In genomic region chr3:157438371-157438735, GRCh38 we compare ENCODE assay signal across 9 cellular contexts. TPM values are rescaled to one million over a fixed set of nuclear protein-coding genes. Genes with fewer than 3 reads are reported as not detected.
DNase-seq lines count a peak whose midpoint lies in the region; ATAC-seq and TF ChIP-seq lines count a peak whose summit lies in the region.
"Had no signal": no experiment of that assay in that cellular context is flagged by ENCODE, and none has a peak within 500 bp of the region (broad histone marks: within the 10 kb centered on the region; RNA-seq: fewer than 3 reads in every experiment).

No MANE protein-coding gene starts in this region.

- H3K4me3 ChIP-seq in A673 (ENCODE audit: low read depth, low read length, poor library complexity, severe bottlenecking) (peak overlapping the region; percentile 61), HUES48 (ENCODE audit: low read depth, low read length) (peak overlapping the region; percentile 78), brain microvascular endothelial cell (ENCODE audit: low read depth, low read length) (peak overlapping the region; percentile 71), lower lobe of right lung (peak overlapping the region; percentile 57)

- DNase-seq in A673 (ENCODE audit: low spot score) (no peak), brain microvascular endothelial cell (no peak), lower lobe of right lung (no peak), RPMI8226 (no peak), SHP77 treated with DMSO at 0.1 percent for 48 hours (lab: John Stamatoyannopoulos, UW) (no peak)
- DNase-seq in activated T-cell treated with anti-CD3 and anti-CD28 coated beads, Interleukin-2, amount 50 U/mL, for 48 hours, result no peak
- DNase-seq: activated naive CD4-positive, alpha-beta T cell had no signal

- H3K9me3 ChIP-seq in A673 (ENCODE audit: low read depth, low read length, poor library complexity, severe bottlenecking) (no peaks in the 10 kb centered on the region), HUES48 (ENCODE audit: control insufficient read depth, insufficient read depth, low read length) (no peaks in the 10 kb centered on the region), lower lobe of right lung (no peaks in the 10 kb centered on the region)

- H3K4me1 ChIP-seq in A673 (ENCODE audit: insufficient read depth, low read length, poor library complexity, severe bottlenecking) (peaks cover 21% of the 10 kb centered on the region), HUES48 (ENCODE audit: control insufficient read depth, insufficient read depth, low read length) (peaks cover 12% of the 10 kb centered on the region), lower lobe of right lung (peaks cover 33% of the 10 kb centered on the region)

- H3K9ac ChIP-seq in HUES48 (ENCODE audit: low read depth, low read length), result peak overlapping the region; percentile 48

- ATAC-seq in lower lobe of right lung, result no peak
- no peak for ATAC-seq in HG02588 (IDR thresholded peaks at IDR 0.05; ENCODE audit: unreplicated experiment)

- TF ChIP-seq CTCF in A673 (conservative IDR thresholded peaks at IDR 0.05; ENCODE audit: low read depth, low read length) (no peak), brain microvascular endothelial cell (IDR thresholded peaks at IDR 0.05; ENCODE audit: low read depth, low read length, missing control alignments) (no peak), lower lobe of right lung (IDR thresholded peaks at IDR 0.05) (no peak)

- in situ Hi-C loops in brain microvascular endothelial cell (cut with HindIII; ENCODE audit: low pct_ligation_motif_present, low sequenced_read_pairs), result no loop called here

- no peaks in the 10 kb centered on the region for H3K36me3 ChIP-seq in A673 (ENCODE audit: insufficient read depth, low read length, poor library complexity, severe bottlenecking)
- no peaks in the 10 kb centered on the region for H3K36me3 ChIP-seq in HUES48 (ENCODE audit: control insufficient read depth, insufficient read depth, low read length)
- peaks cover 23% of the 10 kb centered on the region for H3K36me3 ChIP-seq in brain microvascular endothelial cell (replicated peaks)
- H3K36me3 ChIP-seq in lower lobe of right lung, result no peaks in the 10 kb centered on the region

- POLR2A ChIA-PET in A673 (lab: Charles Lee; ENCODE audit: low non-redundant PET), result no interaction called here

- no peak overlapping the region for H3K27ac ChIP-seq in A673 (ENCODE audit: low read depth, low read length, poor library complexity, severe bottlenecking)
- H3K27ac ChIP-seq in HUES48 (ENCODE audit: low read depth, low read length), result peak overlapping the region; percentile 47
- peak overlapping the region; percentile 61 for H3K27ac ChIP-seq in brain microvascular endothelial cell
- H3K27ac ChIP-seq in lower lobe of right lung, result no peak overlapping the region

- no TSS peak for BruUV-seq in A673 (replicated peaks; lab: Mats Ljungman, UMichigan)

- intact Hi-C loops in A673 (cut with micrococcal nuclease; ENCODE audit: unreplicated experiment), result no loop called here
- intact Hi-C loops in lower lobe of right lung (cut with DNase I), result no loop called here

- CTCF ChIA-PET in A673 (lab: Charles Lee), result interaction anchor here (1.0 kb wide), 1 partner anchor 234 kb away, joined by 4 read pairs; no protein-coding TSS in a partner anchor

- H3K27me3 ChIP-seq in A673 (replicated peaks; ENCODE audit: insufficient read depth, low read depth, low read length, poor library complexity) (peaks cover 3% of the 10 kb centered on the region), HUES48 (ENCODE audit: control insufficient read depth, insufficient read depth, low read length) (peaks cover 26% of the 10 kb centered on the region), brain microvascular endothelial cell (replicated peaks) (no peaks in the 10 kb centered on the region), lower lobe of right lung (ENCODE audit: low read depth) (no peaks in the 10 kb centered on the region)

RNA-seq across cellular contexts. Expression of gene PTX3, which starts 1.7 kb away (rescaled TPM):
- total RNA-seq in A673 (2021), result 4.3 and 5.4 TPM in 2 replicates
- 3.2 TPM for total RNA-seq in lower lobe of right lung

Comparison
In these comparisons a context has a peak if more than half of its experiments do, and no peak if none do; other contexts are left out.
1. H3K27ac ChIP-seq: peak in HUES48 (single experiment) and brain microvascular endothelial cell (single experiment); none in A673 (single experiment) and lower lobe of right lung (single experiment).
2. Peak in every context shown above with its lines, with median percentiles within 50 percentile points of each other: H3K4me3 ChIP-seq.